Comparison of ENCODE assay signal across 8 cellular contexts in genomic region chr19:3062165-3063105, GRCh38. TPM values are rescaled to one million over a fixed set of nuclear protein-coding genes. Genes with fewer than 3 reads are reported as not detected.
DNase-seq lines count a peak whose midpoint lies in the region; ATAC-seq, FAIRE-seq and TF ChIP-seq lines count a peak whose summit lies in the region.

Gene TLE5, minus strand, starts transcription at chr19:3062495. Its CDS starts 295 bp downstream, at chr19:3062200.

- peak; percentile 83 for DNase-seq in GM12892 (ENCODE audit: insufficient read length)
- DNase-seq in NAMALWA (ENCODE audit: low spot score), result peak; percentile 63
- DNase-seq in activated CD4-positive, CD25-positive, alpha-beta regulatory T cell treated with anti-CD3 and anti-CD28 coated beads, Interleukin-2, amount 50 U/mL, for 72 hours, result peak; percentile 72
- DNase-seq in cerebellum (ENCODE audit: low spot score), result peak; percentile 85
- DNase-seq in left colon, result peak; percentile 79 to 81
- DNase-seq in stimulated activated CD4-positive, alpha-beta T cell treated with anti-CD3 and anti-CD28 coated beads, Interleukin-1b, Interleukin-23, amount 100 ng/mL, for 48 hours, result peak; percentile 66
- no peak for DNase-seq in pons (ENCODE audit: low spot score)

- ATAC-seq in left colon, result peak; percentile 74
- ATAC-seq in GM18870 (IDR thresholded peaks at IDR 0.05; ENCODE audit: unreplicated experiment), result no peak

- intact Hi-C loops in left colon (cut with DNase I, micrococcal nuclease), result no loop called here

- peak; percentile 89 for FAIRE-seq in GM12892 (lab: Jason Lieb, UNC)

- TF ChIP-seq POLR2A in GM12892 (IDR thresholded peaks at IDR 0.05; ENCODE audit: low read depth, low read length), result peak; percentile 41; the same call in 1 of the 2 replicates

RNA-seq across cellular contexts. Expression of gene TLE5, which starts in this region (rescaled TPM):
- 137 TPM for polyA plus RNA-seq in GM12892 (2012; ENCODE audit: missing spikeins)
- total RNA-seq in cerebellum (92.0 TPM), left colon (100 to 1,000 TPM; 427 to 487 TPM)
